In genomic region chr5:61171479-61171878, GRCh38 we compare ENCODE assay signal across 33 cellular contexts.
"Had no signal": no experiment of that assay in that cellular context is flagged by ENCODE, and none has a peak within 500 bp of the region (broad histone marks: within the 10 kb centered on the region; RNA-seq: fewer than 3 reads in every experiment).

No MANE protein-coding gene starts in this region.

- ATAC-seq: activated CD8-positive, alpha-beta T cell treated with anti-CD3 and anti-CD28 coated beads for 36 hours; activated naive CD4-positive, alpha-beta T cell treated with anti-CD3 and anti-CD28 coated beads, Interleukin-2, amount 50 U/mL, for 72 hours; activated T-cell treated with anti-CD3 and anti-CD28 coated beads, Interleukin-2, amount 50 U/mL, for 4 hours; activated T-cell treated with anti-CD3 and anti-CD28 coated beads, Interleukin-2, amount 50 U/mL, for 72 hours; activated T-helper 17 cell treated with anti-CD3 and anti-CD28 coated beads, Interleukin-2, amount 50 U/mL, for 72 hours; body of pancreas had no signal

- H3K4me1 ChIP-seq: adrenal gland, breast epithelium had no signal

- DNase-seq: activated B cell treated with CpG ODN at 0.5 μM for 24 hours; activated CD4-positive, alpha-beta memory T cell treated with anti-CD3 and anti-CD28 coated beads for 36 hours; activated CD4-positive, alpha-beta T cell treated with anti-CD3 and anti-CD28 coated beads for 4 hours; activated CD4-positive, alpha-beta T cell treated with anti-CD3 and anti-CD28 coated beads, Interleukin-2, amount 10 ng/mL, durations not matched to agents 24 days and 14 days; activated CD4-positive, alpha-beta T cell treated with anti-CD3 and anti-CD28 coated beads, Interleukin-2, amount 50 U/mL, for 1 hour; activated CD4-positive, alpha-beta T cell treated with anti-CD3 and anti-CD28 coated beads, Interleukin-2, amount 50 U/mL, for 4 hours; activated CD4-positive, CD25-positive, alpha-beta regulatory T cell treated with anti-CD3 and anti-CD28 coated beads, Interleukin-2, amount 50 U/mL, for 72 hours; activated CD8-positive, alpha-beta memory T cell treated with anti-CD3 and anti-CD28 coated beads, Interleukin-2, amount 50 U/mL, for 4 hours; activated CD8-positive, alpha-beta T cell treated with anti-CD3 and anti-CD28 coated beads for 36 hours; activated effector memory CD4-positive, alpha-beta T cell treated with anti-CD3 and anti-CD28 coated beads, Interleukin-2, amount 50 U/mL, for 16 hours; activated gamma-delta T cell treated with Interleukin-2 at 50 U/mL for 16 hours; activated naive CD4-positive, alpha-beta T cell; activated naive CD4-positive, alpha-beta T cell treated with anti-CD3 and anti-CD28 coated beads for 36 hours; activated naive CD4-positive, alpha-beta T cell treated with anti-CD3 and anti-CD28 coated beads, Interleukin-2, amount 50 U/mL, for 16 hours; activated naive CD8-positive, alpha-beta T cell treated with anti-CD3 and anti-CD28 coated beads for 36 hours; activated T-cell treated with anti-CD3 and anti-CD28 coated beads for 4 hours; activated T-cell treated with anti-CD3 and anti-CD28 coated beads, Interleukin-2, amount 50 U/mL, for 1 hour; activated T-cell treated with anti-CD3 and anti-CD28 coated beads, Interleukin-2, amount 50 U/mL, for 4 hours; activated T-cell treated with anti-CD3 and anti-CD28 coated beads, Interleukin-2, amount 50 U/mL, for 72 hours; adrenal gland; amniotic stem cell; aorta; body of pancreas; brain microvascular endothelial cell; central memory CD4-positive, alpha-beta T cell; T-helper 2 cell; T-helper 9 cell had no signal

- H3K27ac ChIP-seq: adrenal gland, body of pancreas, brain microvascular endothelial cell, breast epithelium, VCaP had no signal

- H3K4me3 ChIP-seq: adrenal gland, body of pancreas, breast epithelium had no signal

- H3K9me3 ChIP-seq: adrenal gland, body of pancreas, breast epithelium had no signal

- H3K27me3 ChIP-seq: adrenal gland, body of pancreas, brain microvascular endothelial cell, breast epithelium had no signal

- H3K36me3 ChIP-seq: adrenal gland, brain microvascular endothelial cell, breast epithelium had no signal

- FAIRE-seq: astrocyte, TTC549 had no signal
